Comparison of ENCODE assay signal across 11 cellular contexts in the genomic region with DNA sequence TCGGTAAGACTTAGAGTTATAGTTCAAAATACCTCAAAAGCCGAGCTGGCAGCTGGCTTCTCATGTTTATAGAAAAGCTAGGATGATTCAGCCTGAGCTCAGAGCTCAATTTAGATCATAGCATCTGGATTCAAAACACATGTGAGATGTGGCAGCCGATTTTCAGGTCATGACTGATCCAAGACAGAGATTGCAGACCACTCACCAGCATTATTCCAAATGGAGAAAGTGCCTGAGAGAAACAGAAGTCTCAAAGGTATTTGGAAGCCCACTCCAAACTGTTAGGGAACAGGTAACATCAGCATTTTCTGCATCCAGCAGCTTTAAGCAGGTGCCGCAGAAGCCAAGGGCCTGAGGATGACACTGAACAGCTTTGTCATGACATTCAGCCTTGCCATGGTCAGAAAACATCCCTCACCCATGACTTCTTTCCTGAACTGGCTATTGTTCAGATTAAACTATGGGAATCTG.
DNase-seq lines count a peak whose midpoint lies in the region; ATAC-seq, FAIRE-seq and TF ChIP-seq lines count a peak whose summit lies in the region.
"Had no signal": no experiment of that assay in that cellular context is flagged by ENCODE, and none has a peak within 500 bp of the region (broad histone marks: within the 10 kb centered on the region; RNA-seq: fewer than 3 reads in every experiment).

No MANE protein-coding gene starts in this region.

- ATAC-seq in HG03135 (IDR thresholded peaks at IDR 0.05; ENCODE audit: unreplicated experiment) (no peak), sciatic nerve (no peak)

- FAIRE-seq in astrocyte (lab: Jason Lieb, UNC) = peak; percentile 55

- 82 to 94% methylated on average over 3 to 4 of the region's 4 CpGs for WGBS in endodermal cell (ENCODE audit: insufficient coverage in 1 of 2, insufficient read length in 1 of 2), 2 experiments

- H3K27ac Mint-ChIP-seq in astrocyte (ENCODE audit: unreplicated experiment) (peak overlapping the region; percentile 56), endodermal cell (no peak overlapping the region)

- TF ChIP-seq CTCF in AG09309 (IDR thresholded peaks at IDR 0.05; ENCODE audit: control insufficient read depth, insufficient read depth, low read depth, low read length, missing control alignments) (no peak), astrocyte (IDR thresholded peaks at IDR 0.05; ENCODE audit: insufficient read depth, low read depth, low read length) (no peak), endodermal cell (conservative IDR thresholded peaks at IDR 0.05) (no peak)

- peak overlapping the region; percentile 72 for H3K4me2 ChIP-seq in astrocyte (ENCODE audit: low read length)

- no peak overlapping the region for H3K4me3 Mint-ChIP-seq in astrocyte (ENCODE audit: unreplicated experiment)
- H3K4me3 Mint-ChIP-seq in endodermal cell = no peak overlapping the region

- no peak overlapping the region for H2AFZ ChIP-seq in astrocyte (ENCODE audit: low read depth, low read length)

- H3K9me3 Mint-ChIP-seq in astrocyte (ENCODE audit: unreplicated experiment) (peaks cover 12% of the 10 kb centered on the region), endodermal cell (peaks cover 22% of the 10 kb centered on the region)

- peak; percentile 45 for DNase-seq in AG09309 (ENCODE audit: low read depth)
- DNase-seq in HCEC 1CT = peak; percentile 89
- DNase-seq in astrocyte (ENCODE audit: low read depth) = peak; percentile 93
- DNase-seq in middle frontal gyrus (ENCODE audit: extremely low spot score, low spot score) = peak; percentile 36
- DNase-seq in endodermal cell = no peak
- no peak for DNase-seq in sciatic nerve (ENCODE audit: low spot score)
- DNase-seq in NCI-H2227 (lab: John Stamatoyannopoulos, UW; ENCODE audit: unreplicated experiment) = no peak
- DNase-seq: activated gamma-delta T cell treated with Interleukin-2 at 50 U/mL for 16 hours, GF-D8, NCI-H1694 had no signal

- H3K4me3 ChIP-seq in AG09309 (ENCODE audit: control insufficient read depth, low read depth, low read length) (no peak overlapping the region), astrocyte (ENCODE audit: insufficient read depth, low read depth, low read length) (peak overlapping the region; percentile 14), endodermal cell (ENCODE audit: low read length) (no peak overlapping the region)

- peaks cover 21% of the 10 kb centered on the region for H3K4me1 ChIP-seq in astrocyte (ENCODE audit: insufficient read depth, low read length)
- H3K4me1 ChIP-seq in endodermal cell (ENCODE audit: control insufficient read depth, insufficient read depth, low read length) = peaks cover 7% of the 10 kb centered on the region

- H3K36me3 Mint-ChIP-seq in astrocyte (ENCODE audit: low read depth, unreplicated experiment) (peaks cover 17% of the 10 kb centered on the region), endodermal cell (ENCODE audit: low read depth) (peaks cover 30% of the 10 kb centered on the region)

- H3K9ac ChIP-seq in astrocyte (ENCODE audit: low read length) (peak overlapping the region; percentile 65), endodermal cell (ENCODE audit: extremely low read depth, low read length, poor library complexity, severe bottlenecking) (no peak overlapping the region)

- intact Hi-C loops in sciatic nerve (cut with DNase I) = no loop called here

- no peaks in the 10 kb centered on the region for H4K20me1 ChIP-seq in astrocyte (ENCODE audit: insufficient read depth, low read length)

- peak overlapping the region; percentile 71 for H3K27ac ChIP-seq in astrocyte (ENCODE audit: low read depth, low read length)
- no peak overlapping the region for H3K27ac ChIP-seq in endodermal cell (ENCODE audit: low read depth, low read length)

- H3K27me3 Mint-ChIP-seq in astrocyte (ENCODE audit: low read depth, unreplicated experiment) (no peaks in the 10 kb centered on the region), endodermal cell (ENCODE audit: insufficient read depth) (no peaks in the 10 kb centered on the region)

- no peaks in the 10 kb centered on the region for H3K79me2 ChIP-seq in astrocyte (ENCODE audit: insufficient read depth, low read length)

- H3K9me3 ChIP-seq in astrocyte (ENCODE audit: insufficient read depth, low read depth, low read length) = no peaks in the 10 kb centered on the region
- H3K9me3 ChIP-seq in endodermal cell (ENCODE audit: control insufficient read depth, low read length) = peaks cover 26% of the 10 kb centered on the region

- peaks cover 35% of the 10 kb centered on the region for H3K4me1 Mint-ChIP-seq in astrocyte (ENCODE audit: low read depth, unreplicated experiment)
- H3K4me1 Mint-ChIP-seq in endodermal cell = peaks cover 12% of the 10 kb centered on the region

- H3K27me3 ChIP-seq in astrocyte (ENCODE audit: insufficient read depth, low read length) = no peaks in the 10 kb centered on the region
- no peaks in the 10 kb centered on the region for H3K27me3 ChIP-seq in endodermal cell (ENCODE audit: control insufficient read depth, insufficient read depth, low read length, poor library complexity, severe bottlenecking)

- H3K36me3 ChIP-seq in astrocyte (ENCODE audit: insufficient read depth, low read length) (no peaks in the 10 kb centered on the region), endodermal cell (ENCODE audit: control insufficient read depth, insufficient read depth, low read length) (peaks cover 33% of the 10 kb centered on the region)

Comparison
In these comparisons a context has a peak if more than half of its experiments do, and no peak if none do; other contexts are left out.
1. DNase-seq: peak in AG09309 (single experiment), HCEC 1CT (single experiment), astrocyte (single experiment) and middle frontal gyrus (single experiment); none in endodermal cell (single experiment), sciatic nerve (single experiment) and NCI-H2227 (single experiment).